ENCODE assay signal across 1 cellular context in the genomic region with DNA sequence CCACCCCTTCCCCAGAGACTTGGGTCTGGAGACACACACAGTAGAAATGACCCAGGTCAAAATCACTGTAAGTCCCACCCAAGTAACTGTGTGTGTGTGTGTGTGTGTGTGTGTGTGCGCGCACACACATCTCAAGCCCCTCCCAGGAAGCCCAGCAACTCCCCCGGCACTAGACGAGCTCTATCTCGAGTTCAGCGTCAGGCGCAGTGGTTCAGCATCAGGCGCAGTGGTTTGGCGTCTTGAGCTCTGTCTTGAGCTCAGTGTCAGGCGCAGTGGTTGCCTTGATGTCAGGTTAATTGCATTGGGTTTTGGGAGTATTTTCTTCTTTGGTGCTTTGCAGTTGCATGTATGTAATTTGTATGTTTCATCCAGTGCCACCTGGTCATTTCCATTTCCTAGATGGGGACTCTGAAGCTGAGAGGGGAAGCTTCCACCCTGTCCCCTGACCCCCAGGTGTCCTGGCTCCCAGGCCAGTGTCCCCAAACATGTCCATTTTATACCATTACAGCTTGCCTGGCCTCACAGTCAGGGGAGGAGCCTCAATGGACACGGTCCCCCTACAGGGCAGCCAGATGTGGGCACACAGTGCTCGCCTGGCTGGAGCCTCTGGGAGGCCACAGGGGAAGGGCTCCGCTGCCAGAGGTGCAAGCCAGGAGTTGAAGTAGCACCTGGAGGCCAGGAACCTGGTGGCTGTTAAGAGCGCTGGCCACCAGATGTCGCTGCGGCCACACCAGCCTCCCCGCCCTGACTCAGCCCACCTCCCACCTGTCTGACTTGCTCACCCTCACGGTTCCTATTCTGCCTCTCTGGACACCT.
TF ChIP-seq lines count a peak whose summit lies in the region.

No MANE protein-coding gene starts in this region.

TF ChIP-seq in HepG2, 621 proteins besides CTCF, POLR2A, EP300 and RAD21 (continued from another document and continues in another):
- no peak for TF ChIP-seq ZFP41 (CRISPR knock-in tag; IDR thresholded peaks at IDR 0.05; ENCODE audit: borderline replicate concordance)
- TF ChIP-seq, protein P1, sequence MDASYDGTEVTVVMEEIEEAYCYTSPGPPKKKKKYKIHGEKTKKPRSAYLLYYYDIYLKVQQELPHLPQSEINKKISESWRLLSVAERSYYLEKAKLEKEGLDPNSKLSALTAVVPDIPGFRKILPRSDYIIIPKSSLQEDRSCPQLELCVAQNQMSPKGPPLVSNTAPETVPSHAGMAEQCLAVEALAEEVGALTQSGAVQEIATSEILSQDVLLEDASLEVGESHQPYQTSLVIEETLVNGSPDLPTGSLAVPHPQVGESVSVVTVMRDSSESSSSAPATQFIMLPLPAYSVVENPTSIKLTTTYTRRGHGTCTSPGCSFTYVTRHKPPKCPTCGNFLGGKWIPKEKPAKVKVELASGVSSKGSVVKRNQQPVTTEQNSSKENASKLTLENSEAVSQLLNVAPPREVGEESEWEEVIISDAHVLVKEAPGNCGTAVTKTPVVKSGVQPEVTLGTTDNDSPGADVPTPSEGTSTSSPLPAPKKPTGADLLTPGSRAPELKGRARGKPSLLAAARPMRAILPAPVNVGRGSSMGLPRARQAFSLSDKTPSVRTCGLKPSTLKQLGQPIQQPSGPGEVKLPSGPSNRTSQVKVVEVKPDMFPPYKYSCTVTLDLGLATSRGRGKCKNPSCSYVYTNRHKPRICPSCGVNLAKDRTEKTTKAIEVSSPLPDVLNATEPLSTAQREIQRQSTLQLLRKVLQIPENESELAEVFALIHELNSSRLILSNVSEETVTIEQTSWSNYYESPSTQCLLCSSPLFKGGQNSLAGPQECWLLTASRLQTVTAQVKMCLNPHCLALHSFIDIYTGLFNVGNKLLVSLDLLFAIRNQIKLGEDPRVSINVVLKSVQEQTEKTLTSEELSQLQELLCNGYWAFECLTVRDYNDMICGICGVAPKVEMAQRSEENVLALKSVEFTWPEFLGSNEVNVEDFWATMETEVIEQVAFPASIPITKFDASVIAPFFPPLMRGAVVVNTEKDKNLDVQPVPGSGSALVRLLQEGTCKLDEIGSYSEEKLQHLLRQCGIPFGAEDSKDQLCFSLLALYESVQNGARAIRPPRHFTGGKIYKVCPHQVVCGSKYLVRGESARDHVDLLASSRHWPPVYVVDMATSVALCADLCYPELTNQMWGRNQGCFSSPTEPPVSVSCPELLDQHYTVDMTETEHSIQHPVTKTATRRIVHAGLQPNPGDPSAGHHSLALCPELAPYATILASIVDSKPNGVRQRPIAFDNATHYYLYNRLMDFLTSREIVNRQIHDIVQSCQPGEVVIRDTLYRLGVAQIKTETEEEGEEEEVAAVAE (CRISPR knock-in tag; IDR thresholded peaks at IDR 0.05; ENCODE audit: borderline replicate concordance), result 0 out of 2 replicates have a peak, but pooled peaks have one; percentile 57
- TF ChIP-seq, protein P2, sequence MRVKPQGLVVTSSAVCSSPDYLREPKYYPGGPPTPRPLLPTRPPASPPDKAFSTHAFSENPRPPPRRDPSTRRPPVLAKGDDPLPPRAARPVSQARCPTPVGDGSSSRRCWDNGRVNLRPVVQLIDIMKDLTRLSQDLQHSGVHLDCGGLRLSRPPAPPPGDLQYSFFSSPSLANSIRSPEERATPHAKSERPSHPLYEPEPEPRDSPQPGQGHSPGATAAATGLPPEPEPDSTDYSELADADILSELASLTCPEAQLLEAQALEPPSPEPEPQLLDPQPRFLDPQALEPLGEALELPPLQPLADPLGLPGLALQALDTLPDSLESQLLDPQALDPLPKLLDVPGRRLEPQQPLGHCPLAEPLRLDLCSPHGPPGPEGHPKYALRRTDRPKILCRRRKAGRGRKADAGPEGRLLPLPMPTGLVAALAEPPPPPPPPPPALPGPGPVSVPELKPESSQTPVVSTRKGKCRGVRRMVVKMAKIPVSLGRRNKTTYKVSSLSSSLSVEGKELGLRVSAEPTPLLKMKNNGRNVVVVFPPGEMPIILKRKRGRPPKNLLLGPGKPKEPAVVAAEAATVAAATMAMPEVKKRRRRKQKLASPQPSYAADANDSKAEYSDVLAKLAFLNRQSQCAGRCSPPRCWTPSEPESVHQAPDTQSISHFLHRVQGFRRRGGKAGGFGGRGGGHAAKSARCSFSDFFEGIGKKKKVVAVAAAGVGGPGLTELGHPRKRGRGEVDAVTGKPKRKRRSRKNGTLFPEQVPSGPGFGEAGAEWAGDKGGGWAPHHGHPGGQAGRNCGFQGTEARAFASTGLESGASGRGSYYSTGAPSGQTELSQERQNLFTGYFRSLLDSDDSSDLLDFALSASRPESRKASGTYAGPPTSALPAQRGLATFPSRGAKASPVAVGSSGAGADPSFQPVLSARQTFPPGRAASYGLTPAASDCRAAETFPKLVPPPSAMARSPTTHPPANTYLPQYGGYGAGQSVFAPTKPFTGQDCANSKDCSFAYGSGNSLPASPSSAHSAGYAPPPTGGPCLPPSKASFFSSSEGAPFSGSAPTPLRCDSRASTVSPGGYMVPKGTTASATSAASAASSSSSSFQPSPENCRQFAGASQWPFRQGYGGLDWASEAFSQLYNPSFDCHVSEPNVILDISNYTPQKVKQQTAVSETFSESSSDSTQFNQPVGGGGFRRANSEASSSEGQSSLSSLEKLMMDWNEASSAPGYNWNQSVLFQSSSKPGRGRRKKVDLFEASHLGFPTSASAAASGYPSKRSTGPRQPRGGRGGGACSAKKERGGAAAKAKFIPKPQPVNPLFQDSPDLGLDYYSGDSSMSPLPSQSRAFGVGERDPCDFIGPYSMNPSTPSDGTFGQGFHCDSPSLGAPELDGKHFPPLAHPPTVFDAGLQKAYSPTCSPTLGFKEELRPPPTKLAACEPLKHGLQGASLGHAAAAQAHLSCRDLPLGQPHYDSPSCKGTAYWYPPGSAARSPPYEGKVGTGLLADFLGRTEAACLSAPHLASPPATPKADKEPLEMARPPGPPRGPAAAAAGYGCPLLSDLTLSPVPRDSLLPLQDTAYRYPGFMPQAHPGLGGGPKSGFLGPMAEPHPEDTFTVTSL (CRISPR knock-in tag; IDR thresholded peaks at IDR 0.05; ENCODE audit: borderline replicate concordance), result no peak
- no peak for TF ChIP-seq ARID2 (CRISPR knock-in tag; IDR thresholded peaks at IDR 0.05; ENCODE audit: borderline replicate concordance)
- 0 out of 2 replicates have a peak, but pooled peaks have one; percentile 28 for TF ChIP-seq SMAD1 (CRISPR knock-in tag; IDR thresholded peaks at IDR 0.05; ENCODE audit: borderline replicate concordance, low read depth)
- no peak for TF ChIP-seq JDP2 (CRISPR knock-in tag; IDR thresholded peaks at IDR 0.05; ENCODE audit: borderline replicate concordance)
- 0 out of 2 replicates have a peak, but pooled peaks have one; percentile 33 for TF ChIP-seq NCOA2 (CRISPR knock-in tag; IDR thresholded peaks at IDR 0.05)
- TF ChIP-seq ZIK1 (CRISPR knock-in tag; IDR thresholded peaks at IDR 0.05; ENCODE audit: borderline replicate concordance, low read depth), result 0 out of 2 replicates have a peak, but pooled peaks have one; percentile 49
- no peak for TF ChIP-seq ZNF557 (CRISPR knock-in tag; IDR thresholded peaks at IDR 0.05)
- TF ChIP-seq, protein P3, sequence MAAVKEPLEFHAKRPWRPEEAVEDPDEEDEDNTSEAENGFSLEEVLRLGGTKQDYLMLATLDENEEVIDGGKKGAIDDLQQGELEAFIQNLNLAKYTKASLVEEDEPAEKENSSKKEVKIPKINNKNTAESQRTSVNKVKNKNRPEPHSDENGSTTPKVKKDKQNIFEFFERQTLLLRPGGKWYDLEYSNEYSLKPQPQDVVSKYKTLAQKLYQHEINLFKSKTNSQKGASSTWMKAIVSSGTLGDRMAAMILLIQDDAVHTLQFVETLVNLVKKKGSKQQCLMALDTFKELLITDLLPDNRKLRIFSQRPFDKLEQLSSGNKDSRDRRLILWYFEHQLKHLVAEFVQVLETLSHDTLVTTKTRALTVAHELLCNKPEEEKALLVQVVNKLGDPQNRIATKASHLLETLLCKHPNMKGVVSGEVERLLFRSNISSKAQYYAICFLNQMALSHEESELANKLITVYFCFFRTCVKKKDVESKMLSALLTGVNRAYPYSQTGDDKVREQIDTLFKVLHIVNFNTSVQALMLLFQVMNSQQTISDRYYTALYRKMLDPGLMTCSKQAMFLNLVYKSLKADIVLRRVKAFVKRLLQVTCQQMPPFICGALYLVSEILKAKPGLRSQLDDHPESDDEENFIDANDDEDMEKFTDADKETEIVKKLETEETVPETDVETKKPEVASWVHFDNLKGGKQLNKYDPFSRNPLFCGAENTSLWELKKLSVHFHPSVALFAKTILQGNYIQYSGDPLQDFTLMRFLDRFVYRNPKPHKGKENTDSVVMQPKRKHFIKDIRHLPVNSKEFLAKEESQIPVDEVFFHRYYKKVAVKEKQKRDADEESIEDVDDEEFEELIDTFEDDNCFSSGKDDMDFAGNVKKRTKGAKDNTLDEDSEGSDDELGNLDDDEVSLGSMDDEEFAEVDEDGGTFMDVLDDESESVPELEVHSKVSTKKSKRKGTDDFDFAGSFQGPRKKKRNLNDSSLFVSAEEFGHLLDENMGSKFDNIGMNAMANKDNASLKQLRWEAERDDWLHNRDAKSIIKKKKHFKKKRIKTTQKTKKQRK (IDR thresholded peaks at IDR 0.05; ENCODE audit: low read length), result no peak
- TF ChIP-seq SMARCE1 (IDR thresholded peaks at IDR 0.05; ENCODE audit: borderline replicate concordance), result no peak
- TF ChIP-seq KLF16 (CRISPR knock-in tag; IDR thresholded peaks at IDR 0.05), result peak in 1 of 2 experiments; percentile 72; a peak in 1 of 4 replicates
- TF ChIP-seq ZNF430 (CRISPR knock-in tag; IDR thresholded peaks at IDR 0.05), result no peak
- TF ChIP-seq RORA (CRISPR knock-in tag; IDR thresholded peaks at IDR 0.05), result no peak
- TF ChIP-seq ZNF747 (CRISPR knock-in tag; IDR thresholded peaks at IDR 0.05; ENCODE audit: borderline replicate concordance), result no peak
- TF ChIP-seq LCORL (IDR thresholded peaks at IDR 0.05), result no peak
- no peak for TF ChIP-seq LCORL (CRISPR knock-in tag; IDR thresholded peaks at IDR 0.05)
- TF ChIP-seq ZNF207 (IDR thresholded peaks at IDR 0.05; ENCODE audit: borderline replicate concordance), result no peak
- TF ChIP-seq, protein P4, sequence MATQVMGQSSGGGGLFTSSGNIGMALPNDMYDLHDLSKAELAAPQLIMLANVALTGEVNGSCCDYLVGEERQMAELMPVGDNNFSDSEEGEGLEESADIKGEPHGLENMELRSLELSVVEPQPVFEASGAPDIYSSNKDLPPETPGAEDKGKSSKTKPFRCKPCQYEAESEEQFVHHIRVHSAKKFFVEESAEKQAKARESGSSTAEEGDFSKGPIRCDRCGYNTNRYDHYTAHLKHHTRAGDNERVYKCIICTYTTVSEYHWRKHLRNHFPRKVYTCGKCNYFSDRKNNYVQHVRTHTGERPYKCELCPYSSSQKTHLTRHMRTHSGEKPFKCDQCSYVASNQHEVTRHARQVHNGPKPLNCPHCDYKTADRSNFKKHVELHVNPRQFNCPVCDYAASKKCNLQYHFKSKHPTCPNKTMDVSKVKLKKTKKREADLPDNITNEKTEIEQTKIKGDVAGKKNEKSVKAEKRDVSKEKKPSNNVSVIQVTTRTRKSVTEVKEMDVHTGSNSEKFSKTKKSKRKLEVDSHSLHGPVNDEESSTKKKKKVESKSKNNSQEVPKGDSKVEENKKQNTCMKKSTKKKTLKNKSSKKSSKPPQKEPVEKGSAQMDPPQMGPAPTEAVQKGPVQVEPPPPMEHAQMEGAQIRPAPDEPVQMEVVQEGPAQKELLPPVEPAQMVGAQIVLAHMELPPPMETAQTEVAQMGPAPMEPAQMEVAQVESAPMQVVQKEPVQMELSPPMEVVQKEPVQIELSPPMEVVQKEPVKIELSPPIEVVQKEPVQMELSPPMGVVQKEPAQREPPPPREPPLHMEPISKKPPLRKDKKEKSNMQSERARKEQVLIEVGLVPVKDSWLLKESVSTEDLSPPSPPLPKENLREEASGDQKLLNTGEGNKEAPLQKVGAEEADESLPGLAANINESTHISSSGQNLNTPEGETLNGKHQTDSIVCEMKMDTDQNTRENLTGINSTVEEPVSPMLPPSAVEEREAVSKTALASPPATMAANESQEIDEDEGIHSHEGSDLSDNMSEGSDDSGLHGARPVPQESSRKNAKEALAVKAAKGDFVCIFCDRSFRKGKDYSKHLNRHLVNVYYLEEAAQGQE (IDR thresholded peaks at IDR 0.05; ENCODE audit: borderline replicate concordance in 1 of 2, low read depth in 1 of 2, low read length in 2 of 2), result no peak
- TF ChIP-seq CEBPB (IDR thresholded peaks at IDR 0.05; ENCODE audit: borderline replicate concordance, low read depth, low read length), result no peak
- no peak for TF ChIP-seq SATB2 (CRISPR knock-in tag; IDR thresholded peaks at IDR 0.05)
- no peak for TF ChIP-seq EZH2 (conservative IDR thresholded peaks at IDR 0.05; ENCODE audit: low read depth, low read length)
- TF ChIP-seq NFIB (CRISPR knock-in tag; IDR thresholded peaks at IDR 0.05; ENCODE audit: borderline replicate concordance), result no peak
- no peak for TF ChIP-seq GFI1 (CRISPR knock-in tag; IDR thresholded peaks at IDR 0.05; ENCODE audit: borderline replicate concordance)
